ENCODE assay signal across 15 cellular contexts in genomic region chr1:2595261-2595811, GRCh38. TPM values are rescaled to one million over a fixed set of nuclear protein-coding genes. Genes with fewer than 3 reads are reported as not detected.
DNase-seq lines count a peak whose midpoint lies in the region; ATAC-seq and TF ChIP-seq lines count a peak whose summit lies in the region.
"Had no signal": no experiment of that assay in that cellular context is flagged by ENCODE, and none has a peak within 500 bp of the region (broad histone marks: within the 10 kb centered on the region; RNA-seq: fewer than 3 reads in every experiment).

No MANE protein-coding gene starts in this region.

- H3K27me3 ChIP-seq in heart right ventricle (peaks cover 0 to 26% (median 0%) of the 10 kb centered on the region in 7 donors), spleen (replicated peaks in 1 of 7) (peaks cover 0 to 23% (median 0%) of the 10 kb centered on the region in 7 donors)
- H3K27me3 ChIP-seq: MG63 had no signal

- no peak overlapping the region for H3K4me3 Mint-ChIP-seq in activated B cell treated with CpG ODN at 0.5 μM for 24 hours
- H3K4me3 Mint-ChIP-seq: CD8-positive, alpha-beta memory T cell had no signal

- CTCF ChIA-PET in activated B cell treated with CpG ODN at 0.5 μM for 24 hours (lab: Charles Lee) = no interaction called here

- TF ChIP-seq CTCF in heart right ventricle (IDR thresholded peaks at IDR 0.05) (no peak), activated B cell treated with CpG ODN at 0.5 μM for 24 hours (IDR thresholded peaks at IDR 0.05) (no peak), spleen (IDR thresholded peaks at IDR 0.05 in 8 of 11, conservative IDR thresholded peaks at IDR 0.05 in 3 of 11) (no peak), omental fat pad (IDR thresholded peaks at IDR 0.05) (no peak)

- peak; percentile 57 for DNase-seq in Right ventricle myocardium inferior (ENCODE audit: missing footprints)
- no peak for DNase-seq in heart right ventricle
- DNase-seq in activated B cell treated with CpG ODN at 0.5 μM for 24 hours = peak; percentile 12
- peak; percentile 3 to 23 for DNase-seq in left colon
- peak; percentile 71 for DNase-seq in spleen
- no peak for DNase-seq in omental fat pad (ENCODE audit: low spot score)
- DNase-seq in NCI-H748 treated with DMSO at 0.1 percent for 48 hours (lab: John Stamatoyannopoulos, UW) = no peak
- DNase-seq: DMS 273 treated with DMSO at 0.1 percent for 48 hours, MG63, NCI-H1092 treated with DMSO at 0.1 percent for 48 hours, NCI-H1694 treated with DMSO at 0.1 percent for 48 hours, NCI-H446, PC-3 had no signal

- POLR2A ChIA-PET in activated B cell treated with CpG ODN at 0.5 μM for 24 hours (lab: Charles Lee) = no interaction called here

- no peak overlapping the region for H3K27ac Mint-ChIP-seq in activated B cell treated with CpG ODN at 0.5 μM for 24 hours

- H3K4me3 ChIP-seq in heart right ventricle (no peak overlapping the region), spleen (no peak overlapping the region)
- H3K4me3 ChIP-seq: MG63 had no signal

- H3K27ac ChIP-seq in heart right ventricle = no peak overlapping the region
- H3K27ac ChIP-seq in spleen = no peak overlapping the region

- 71 to 79% methylated on average over 19 of the region's 19 CpGs for WGBS in heart right ventricle, 2 donors
- WGBS in spleen, 5 donors = 83 to 100% (median 83%) methylated on average over 1 to 19 of the region's 19 CpGs

- TF ChIP-seq POLR2A in spleen (IDR thresholded peaks at IDR 0.05) = no peak

- H3K36me3 Mint-ChIP-seq in activated B cell treated with CpG ODN at 0.5 μM for 24 hours (ENCODE audit: low read depth) = no peaks in the 10 kb centered on the region

- H3K36me3 ChIP-seq in heart right ventricle (no peaks in the 10 kb centered on the region), spleen (peaks cover 0 to 5% (median 0%) of the 10 kb centered on the region in 6 donors)
- H3K36me3 ChIP-seq: MG63 had no signal

- ATAC-seq in Right ventricle myocardium inferior = no peak
- no peak for ATAC-seq in heart right ventricle
- no peak for ATAC-seq in activated B cell treated with CpG ODN at 0.5 μM for 24 hours (ENCODE audit: low read depth)
- no peak for ATAC-seq in left colon
- no peak for ATAC-seq in omental fat pad (ENCODE audit: low FRiP score)
- ATAC-seq: PC-3 had no signal

- peaks cover 0 to 27% (median 9%) of the 10 kb centered on the region in 11 donors for H3K9me3 ChIP-seq in heart right ventricle
- peaks cover 0 to 14% (median 10%) of the 10 kb centered on the region in 8 donors for H3K9me3 ChIP-seq in spleen
- H3K9me3 ChIP-seq: MG63 had no signal

- intact Hi-C loops in Right ventricle myocardium inferior (cut with DNase I) = no loop called here
- intact Hi-C loops in heart right ventricle (cut with DNase I) = loop anchor here in 2 of 10 donors (10.0 kb wide), 1 partner anchor 49 kb away; no protein-coding TSS in a partner anchor
- intact Hi-C loops in activated B cell treated with CpG ODN at 0.5 μM for 24 hours (cut with micrococcal nuclease) = no loop called here
- intact Hi-C loops in left colon (cut with DNase I, micrococcal nuclease) = no loop called here
- intact Hi-C loops in spleen (cut with DNase I; ENCODE audit: low total_unique reads) = no loop called here

- peaks cover 3% of the 10 kb centered on the region for H3K9me3 Mint-ChIP-seq in activated B cell treated with CpG ODN at 0.5 μM for 24 hours

- H3K4me1 Mint-ChIP-seq in activated B cell treated with CpG ODN at 0.5 μM for 24 hours = no peaks in the 10 kb centered on the region

- H3K4me1 ChIP-seq in heart right ventricle = peaks cover 0 to 16% (median 11%) of the 10 kb centered on the region in 9 donors
- peaks cover 0 to 22% (median 13%) of the 10 kb centered on the region in 6 donors for H3K4me1 ChIP-seq in spleen

- H3K27me3 Mint-ChIP-seq in activated B cell treated with CpG ODN at 0.5 μM for 24 hours = peaks cover 9% of the 10 kb centered on the region

RNA-seq across cellular contexts. Expression of gene PRXL2B, which starts 8.8 kb away (rescaled TPM):
- total RNA-seq in Right ventricle myocardium inferior = 12.2 TPM
- total RNA-seq in heart right ventricle = 10 to 100 TPM in 1 of 10 donors, 1 to 10 TPM in 9; 3.7 to 10.3 (median 5.3) TPM
- polyA plus RNA-seq in heart right ventricle = 10 to 100 TPM in 1 of 2 donors, 1 to 10 TPM in 1; 6.8 to 12.0 TPM
- 12.6 and 13.5 TPM in 2 replicates for total RNA-seq in activated B cell treated with CpG ODN at 0.5 μM for 24 hours
- total RNA-seq in left colon = 10 to 100 TPM; 73.9 to 86.3 TPM
- 10 to 100 TPM; 21.9 to 43.0 (median 26.7) TPM for total RNA-seq in spleen
- 10 to 100 TPM; 10.7 to 29.0 (median 13.2) TPM for polyA plus RNA-seq in spleen
- 10 to 100 TPM in 2 of 4 donors, 1 to 10 TPM in 2; 7.1 to 19.2 (median 8.8) TPM for total RNA-seq in omental fat pad

RNA-seq across cellular contexts. Expression of gene MMEL1, which starts 37.5 kb away (rescaled TPM):
- total RNA-seq in Right ventricle myocardium inferior (0.35 TPM), heart right ventricle (under 1 TPM in 3 of 10 donors, not detected in 7; 0.17 to 0.77 (median 0.67) TPM), activated B cell treated with CpG ODN at 0.5 μM for 24 hours (not detected in 2 replicates), left colon (10 to 100 TPM in 1 of 2 donors, 1 to 10 TPM in 1; 7.8 to 11.5 TPM), spleen (1 to 10 TPM in 6 of 7 donors, not detected in 1; 1.9 to 4.6 (median 3.5) TPM), omental fat pad (1 to 10 TPM in 3 of 4 donors, not detected in 1; 1.6 to 2.4 (median 1.6) TPM)
- polyA plus RNA-seq in heart right ventricle (1 to 10 TPM in 1 of 2 donors, under 1 TPM in 1; 0.46 to 3.9 TPM), spleen (1 to 10 TPM; 2.5 to 6.4 (median 2.9) TPM)
- total RNA-seq: Daoy, PC-3 had no signal

RNA-seq across cellular contexts. Expression of gene TNFRSF14, which starts 39.2 kb away (rescaled TPM):
- total RNA-seq in Right ventricle myocardium inferior (15.7 TPM), heart right ventricle (10 to 100 TPM in 7 of 10 donors, 1 to 10 TPM in 3; 7.5 to 43.8 (median 13.0) TPM), activated B cell treated with CpG ODN at 0.5 μM for 24 hours (140 and 148 TPM in 2 replicates), left colon (100 to 1,000 TPM; 142 to 178 TPM), spleen (100 to 1,000 TPM; 146 to 203 (median 190) TPM), omental fat pad (100 to 1,000 TPM in 1 of 4 donors, 10 to 100 TPM in 3; 26.6 to 108 (median 41.5) TPM)
- polyA plus RNA-seq in heart right ventricle (10 to 100 TPM; 19.3 to 59.6 TPM), spleen (100 to 1,000 TPM; 167 to 366 (median 302) TPM)

Comparison
In these comparisons a context has a peak if more than half of its experiments do, and no peak if none do; other contexts are left out.
1. DNase-seq: peak in Right ventricle myocardium inferior (single experiment), activated B cell treated with CpG ODN at 0.5 μM for 24 hours (single experiment), left colon (2 of 2) and spleen (single experiment); none in heart right ventricle (0 of 2), omental fat pad (single experiment) and NCI-H748 treated with DMSO at 0.1 percent for 48 hours (single experiment).